1 cellular context compared by ENCODE assay signal in the genomic region with DNA sequence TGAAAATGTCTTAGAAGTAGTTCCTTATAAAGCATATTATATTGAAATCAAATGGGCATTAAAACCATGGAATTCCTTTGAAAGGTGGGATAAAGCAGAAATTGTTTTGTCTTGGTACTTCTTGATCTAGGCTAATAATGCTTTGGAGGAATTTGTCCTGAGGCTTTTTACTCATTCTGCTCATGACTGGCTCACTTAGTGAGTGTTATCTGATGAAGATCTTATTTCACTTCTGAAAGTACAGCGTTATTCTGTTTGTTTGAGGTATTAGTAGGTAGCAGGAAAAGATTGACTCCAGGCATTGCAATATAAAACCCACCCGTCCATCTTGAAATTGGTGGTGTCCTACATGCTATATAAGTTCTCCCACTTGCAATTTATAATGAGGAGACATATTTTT.
TF ChIP-seq lines count a peak whose summit lies in the region.

No MANE protein-coding gene starts in this region.

TF ChIP-seq in HEK293, 187 proteins besides CTCF, POLR2A, EP300 and RAD21 (continued from another document):
- TF ChIP-seq, protein P1, sequence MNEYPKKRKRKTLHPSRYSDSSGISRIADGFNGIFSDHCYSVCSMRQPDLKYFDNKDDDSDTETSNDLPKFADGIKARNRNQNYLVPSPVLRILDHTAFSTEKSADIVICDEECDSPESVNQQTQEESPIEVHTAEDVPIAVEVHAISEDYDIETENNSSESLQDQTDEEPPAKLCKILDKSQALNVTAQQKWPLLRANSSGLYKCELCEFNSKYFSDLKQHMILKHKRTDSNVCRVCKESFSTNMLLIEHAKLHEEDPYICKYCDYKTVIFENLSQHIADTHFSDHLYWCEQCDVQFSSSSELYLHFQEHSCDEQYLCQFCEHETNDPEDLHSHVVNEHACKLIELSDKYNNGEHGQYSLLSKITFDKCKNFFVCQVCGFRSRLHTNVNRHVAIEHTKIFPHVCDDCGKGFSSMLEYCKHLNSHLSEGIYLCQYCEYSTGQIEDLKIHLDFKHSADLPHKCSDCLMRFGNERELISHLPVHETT (tag by site-specific recombination; IDR thresholded peaks at IDR 0.05) = no peak
- TF ChIP-seq ZNF175 (tag by site-specific recombination; IDR thresholded peaks at IDR 0.05) (no peak), MZF1 (tag by site-specific recombination; IDR thresholded peaks at IDR 0.05; ENCODE audit: borderline replicate concordance) (no peak), GLI4 (tag by site-specific recombination; IDR thresholded peaks at IDR 0.05) (no peak)
TF ChIP-seq in HEK293: peak in this region for 3.
